In genomic region chr6:90319044-90319443, GRCh38 we compare ENCODE assay signal across 15 cellular contexts. TPM values are rescaled to one million over a fixed set of nuclear protein-coding genes. Genes with fewer than 3 reads are reported as not detected.
DNase-seq lines count a peak whose midpoint lies in the region; ATAC-seq and TF ChIP-seq lines count a peak whose summit lies in the region.
"Had no signal": no experiment of that assay in that cellular context is flagged by ENCODE, and none has a peak within 500 bp of the region (broad histone marks: within the 10 kb centered on the region; RNA-seq: fewer than 3 reads in every experiment).

No MANE protein-coding gene starts in this region.

- no peak for DNase-seq in CD8-positive, alpha-beta T cell
- DNase-seq in EL (peak; percentile 26), T-helper 17 cell (no peak), fibroblast of villous mesenchyme (ENCODE audit: low read depth) (peak; percentile 31), endodermal cell (no peak), GOT3 (lab: John Stamatoyannopoulos, UW) (no peak)
- DNase-seq: amygdala, COR-L47, cortex of kidney, esophagus squamous epithelium, NCI-H1092 treated with DMSO at 0.1 percent for 48 hours, NCI-H345, occipital lobe, small intestine had no signal

- no peaks in the 10 kb centered on the region for H3K27me3 ChIP-seq in CD8-positive, alpha-beta T cell (ENCODE audit: insufficient read depth, low read length)
- no peaks in the 10 kb centered on the region for H3K27me3 ChIP-seq in endodermal cell (ENCODE audit: control insufficient read depth, insufficient read depth, low read length, poor library complexity, severe bottlenecking)

- H3K4me3 ChIP-seq in CD8-positive, alpha-beta T cell (ENCODE audit: low read depth, low read length), result no peak overlapping the region
- H3K4me3 ChIP-seq in fibroblast of villous mesenchyme (ENCODE audit: low read depth, low read length) (no peak overlapping the region), endodermal cell (ENCODE audit: low read length) (no peak overlapping the region)
- H3K4me3 ChIP-seq: esophagus squamous epithelium had no signal

- H3K9me3 Mint-ChIP-seq in CD8-positive, alpha-beta T cell, result no peaks in the 10 kb centered on the region
- no peaks in the 10 kb centered on the region for H3K9me3 Mint-ChIP-seq in endodermal cell

- no peaks in the 10 kb centered on the region for H3K36me3 ChIP-seq in CD8-positive, alpha-beta T cell (ENCODE audit: insufficient read depth, low read length)
- H3K36me3 ChIP-seq in endodermal cell (ENCODE audit: control insufficient read depth, insufficient read depth, low read length), result no peaks in the 10 kb centered on the region
- H3K36me3 ChIP-seq: esophagus squamous epithelium had no signal

- no peak for TF ChIP-seq CTCF in CD8-positive, alpha-beta T cell (IDR thresholded peaks at IDR 0.05)
- TF ChIP-seq CTCF in fibroblast of villous mesenchyme (IDR thresholded peaks at IDR 0.05; ENCODE audit: insufficient read depth, low read depth, low read length) (no peak), endodermal cell (conservative IDR thresholded peaks at IDR 0.05) (no peak)

- peak; percentile 52 for ATAC-seq in CD8-positive, alpha-beta T cell
- ATAC-seq in T-helper 17 cell (peak; percentile 35), GM21619 (IDR thresholded peaks at IDR 0.05; ENCODE audit: unreplicated experiment) (no peak)

- H3K4me1 ChIP-seq in CD8-positive, alpha-beta T cell (ENCODE audit: insufficient read depth, low read length), result no peaks in the 10 kb centered on the region
- peaks cover 4% of the 10 kb centered on the region for H3K4me1 ChIP-seq in endodermal cell (ENCODE audit: control insufficient read depth, insufficient read depth, low read length)
- H3K4me1 ChIP-seq: esophagus squamous epithelium had no signal

- no peak overlapping the region for H3K9ac ChIP-seq in endodermal cell (ENCODE audit: extremely low read depth, low read length, poor library complexity, severe bottlenecking)

- peaks cover 4% of the 10 kb centered on the region for H3K4me1 Mint-ChIP-seq in CD8-positive, alpha-beta T cell (ENCODE audit: low read depth)
- peaks cover 18% of the 10 kb centered on the region for H3K4me1 Mint-ChIP-seq in T-helper 17 cell
- H3K4me1 Mint-ChIP-seq in endodermal cell, result peaks cover 4% of the 10 kb centered on the region

- no peak overlapping the region for H3K27ac Mint-ChIP-seq in CD8-positive, alpha-beta T cell
- H3K27ac Mint-ChIP-seq in T-helper 17 cell (no peak overlapping the region), endodermal cell (no peak overlapping the region)

- H3K9me3 ChIP-seq in CD8-positive, alpha-beta T cell (ENCODE audit: low read length), result no peaks in the 10 kb centered on the region
- no peaks in the 10 kb centered on the region for H3K9me3 ChIP-seq in T-helper 17 cell (ENCODE audit: control insufficient read depth, low read length, poor library complexity, severe bottlenecking)
- H3K9me3 ChIP-seq in endodermal cell (ENCODE audit: control insufficient read depth, low read length), result no peaks in the 10 kb centered on the region
- H3K9me3 ChIP-seq: esophagus squamous epithelium had no signal

- H3K27me3 Mint-ChIP-seq in CD8-positive, alpha-beta T cell (ENCODE audit: low read depth), result no peaks in the 10 kb centered on the region
- H3K27me3 Mint-ChIP-seq in T-helper 17 cell (peaks cover 15% of the 10 kb centered on the region), endodermal cell (ENCODE audit: insufficient read depth) (peaks cover 6% of the 10 kb centered on the region)

- intact Hi-C loops in CD8-positive, alpha-beta T cell (cut with DNase I, micrococcal nuclease), result no loop called here

- WGBS in endodermal cell (ENCODE audit: insufficient coverage in 1 of 2, insufficient read length in 1 of 2), 2 experiments, result 60 to 87% methylated on average over 1 of the region's 1 CpG

- CTCF ChIA-PET in CD8-positive, alpha-beta T cell (lab: Charles Lee), result no interaction called here

- no peak overlapping the region for H3K27ac ChIP-seq in CD8-positive, alpha-beta T cell (ENCODE audit: low read depth, low read length)
- no peak overlapping the region for H3K27ac ChIP-seq in endodermal cell (ENCODE audit: low read depth, low read length)
- H3K27ac ChIP-seq: esophagus squamous epithelium had no signal

- H3K4me3 Mint-ChIP-seq in CD8-positive, alpha-beta T cell, result no peak overlapping the region
- H3K4me3 Mint-ChIP-seq in T-helper 17 cell (no peak overlapping the region), endodermal cell (no peak overlapping the region)

- POLR2A ChIA-PET in CD8-positive, alpha-beta T cell (lab: Charles Lee), result interaction anchor here (0.9 kb wide), 2 partner anchors 12 to 155 kb away, joined by 3 read pairs; no protein-coding TSS in a partner anchor

- H3K36me3 Mint-ChIP-seq in CD8-positive, alpha-beta T cell, result no peaks in the 10 kb centered on the region
- H3K36me3 Mint-ChIP-seq in T-helper 17 cell (ENCODE audit: low read depth), result peaks cover 6% of the 10 kb centered on the region
- H3K36me3 Mint-ChIP-seq in endodermal cell (ENCODE audit: low read depth), result no peaks in the 10 kb centered on the region

RNA-seq across cellular contexts. Expression of gene BACH2, which starts 22.4 kb away (rescaled TPM):
- 100 to 1,000 TPM; 162 to 164 TPM for total RNA-seq in CD8-positive, alpha-beta T cell
- 10 to 100 TPM; 53.7 to 69.9 TPM for total RNA-seq in T-helper 17 cell
- total RNA-seq in fibroblast of villous mesenchyme, result under 0.01 and 0.64 TPM in 2 replicates
- total RNA-seq in endodermal cell, result 10 to 100 TPM; 11.0 to 22.3 TPM
- 11.1 TPM for polyA plus RNA-seq in endodermal cell (2013, experiment 1 of 2)
- polyA plus RNA-seq in endodermal cell (2013, experiment 2 of 2), result 10.0 TPM

Comparison
In these comparisons a context has a peak if more than half of its experiments do, and no peak if none do; other contexts are left out.
1. DNase-seq: peak in EL (single experiment) and fibroblast of villous mesenchyme (single experiment); none in CD8-positive, alpha-beta T cell (0 of 7), T-helper 17 cell (0 of 3), endodermal cell (single experiment) and GOT3 (single experiment).